ENCODE assay signal across 8 cellular contexts in the genomic region with DNA sequence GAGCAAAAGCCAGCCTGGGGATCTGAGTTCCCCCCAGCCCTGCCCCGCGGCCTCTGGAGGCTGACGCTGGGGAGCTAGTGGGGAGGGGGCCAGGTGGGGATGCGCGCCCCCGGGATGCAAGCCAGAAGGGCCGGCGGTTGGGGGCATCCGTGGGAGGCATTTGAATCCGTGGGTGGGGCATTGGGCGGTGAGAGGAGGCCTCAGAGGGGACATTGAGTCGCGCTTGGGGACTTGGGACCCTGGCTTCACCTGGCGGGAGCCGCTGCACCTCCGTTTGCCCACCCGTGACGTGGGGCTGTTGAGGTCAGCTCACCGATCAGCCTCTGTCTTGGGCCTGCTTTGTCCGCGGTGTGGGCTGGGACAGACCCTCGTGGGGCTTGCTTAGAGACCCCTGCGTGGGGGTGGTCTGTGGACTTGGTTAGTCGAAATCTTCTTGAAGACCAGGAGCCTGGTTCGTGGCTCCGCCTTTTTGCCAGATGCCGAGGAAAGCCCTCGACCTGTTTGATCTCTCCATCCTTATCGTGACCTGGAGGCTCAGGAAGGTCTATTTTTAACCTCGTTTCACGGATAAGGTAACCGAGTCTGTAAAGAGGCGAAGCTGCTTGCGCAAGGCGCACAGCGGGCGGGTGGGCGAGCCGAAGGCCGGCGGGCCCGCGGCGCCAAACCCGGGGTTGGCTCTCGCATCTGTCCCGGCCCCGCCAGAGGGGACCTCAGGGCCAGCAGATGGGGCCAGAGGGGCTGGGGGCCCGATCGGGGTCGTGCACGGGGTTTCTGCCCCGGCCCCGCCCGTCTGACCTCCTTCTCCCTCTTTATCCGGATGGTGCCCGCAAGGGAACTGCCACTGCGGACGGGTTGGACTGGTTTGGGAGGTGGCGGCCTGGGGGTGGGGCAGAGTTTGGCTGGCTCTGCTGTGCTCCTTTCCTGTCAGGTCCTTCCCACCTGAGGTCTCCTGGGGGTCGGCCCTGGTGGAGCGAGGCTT. TPM values are rescaled to one million over a fixed set of nuclear protein-coding genes. Genes with fewer than 3 reads are reported as not detected.
A peak's percentile ranks its signal among the peaks of the same experiment; 100 is the strongest.
DNase-seq lines count a peak whose midpoint lies in the region; ATAC-seq and TF ChIP-seq lines count a peak whose summit lies in the region.

No MANE protein-coding gene starts in this region.

- POLR2A ChIA-PET in naive thymus-derived CD4-positive, alpha-beta T cell (lab: Charles Lee), result interaction anchor here (3.7 kb wide), 1 partner anchor 9 kb away, joined by 43 read pairs; a partner anchor contains a TSS

- peaks cover 43 to 61% of the 10 kb centered on the region in 2 donors for H3K36me3 Mint-ChIP-seq in CD14-positive monocyte
- peaks cover 0 to 13% (median 3%) of the 10 kb centered on the region in 5 donors for H3K36me3 Mint-ChIP-seq in naive thymus-derived CD4-positive, alpha-beta T cell

- no peak for TF ChIP-seq POLR2A in gastroesophageal sphincter (IDR thresholded peaks at IDR 0.05)

- no peak for DNase-seq in CD14-positive monocyte (ENCODE audit: low spot score)
- no peak for DNase-seq in naive thymus-derived CD4-positive, alpha-beta T cell
- no peak for DNase-seq in SHP77 treated with DMSO at 0.1 percent for 48 hours (lab: John Stamatoyannopoulos, UW)
- DNase-seq in GM13976 (ENCODE audit: low spot score), result no peak

- H3K4me1 Mint-ChIP-seq in CD14-positive monocyte, result peaks cover 76% of the 10 kb centered on the region
- peaks cover 21 to 58% (median 49%) of the 10 kb centered on the region in 7 donors for H3K4me1 Mint-ChIP-seq in naive thymus-derived CD4-positive, alpha-beta T cell

- peaks cover 15 to 27% (median 17%) of the 10 kb centered on the region in 3 donors for H3K27me3 Mint-ChIP-seq in CD14-positive monocyte (ENCODE audit: low read depth in 3 of 3)
- H3K27me3 Mint-ChIP-seq in naive thymus-derived CD4-positive, alpha-beta T cell, result no peaks in the 10 kb centered on the region

- in situ Hi-C loops in GM13976 (cut with MboI; ENCODE audit: low sequenced_read_pairs, unreplicated experiment), result no loop called here

- no peak for TF ChIP-seq RAD21 in Ishikawa (IDR thresholded peaks at IDR 0.05; ENCODE audit: low read depth)

- CTCF ChIA-PET in naive thymus-derived CD4-positive, alpha-beta T cell (lab: Charles Lee), result interaction anchor here (0.7 kb wide), 1 partner anchor 8 kb away, joined by 3 read pairs; a partner anchor contains a TSS

- intact Hi-C loops in CD14-positive monocyte (cut with micrococcal nuclease), result loop anchor here in 1 of 2 donors (5.0 kb wide), 1 partner anchor 40 kb away; no protein-coding TSS in a partner anchor
- intact Hi-C loops in naive thymus-derived CD4-positive, alpha-beta T cell (cut with micrococcal nuclease), result loop anchor here in 1 of 2 donors (5.0 to 10.0 kb wide), 2 partner anchors 625 to 843 kb away; a partner anchor contains a TSS

- peaks cover 63% of the 10 kb centered on the region for H3K27me3 ChIP-seq in ectodermal cell (ENCODE audit: control insufficient read depth, insufficient read depth, low read length, poor library complexity, severe bottlenecking)
- no peaks in the 10 kb centered on the region for H3K27me3 ChIP-seq in naive thymus-derived CD4-positive, alpha-beta T cell (ENCODE audit: control insufficient read depth in 2 of 2, insufficient read depth in 2 of 2, low read length in 2 of 2)
- peaks cover 61% of the 10 kb centered on the region for H3K27me3 ChIP-seq in gastroesophageal sphincter

- H3K9me3 ChIP-seq in ectodermal cell (ENCODE audit: control insufficient read depth, low read length) (no peaks in the 10 kb centered on the region), gastroesophageal sphincter (peaks cover 0 to 9% (median 0%) of the 10 kb centered on the region in 3 donors)
- H3K9me3 ChIP-seq in naive thymus-derived CD4-positive, alpha-beta T cell (ENCODE audit: control insufficient read depth in 2 of 3, low read length in 3 of 3), result no peaks in the 10 kb centered on the region

- TF ChIP-seq EP300 in Ishikawa (IDR thresholded peaks at IDR 0.05; ENCODE audit: borderline replicate concordance), result no peak; the same call in 1 of the 2 replicates
- no peak for TF ChIP-seq EP300 in gastroesophageal sphincter (IDR thresholded peaks at IDR 0.05)

- no peak for TF ChIP-seq CTCF in CD14-positive monocyte (IDR thresholded peaks at IDR 0.05)
- TF ChIP-seq CTCF in gastroesophageal sphincter (IDR thresholded peaks at IDR 0.05), result no peak
- TF ChIP-seq CTCF in GM13976 (IDR thresholded peaks at IDR 0.05; ENCODE audit: borderline replicate concordance, control extremely low read depth, extremely low read depth, insufficient read depth, missing control alignments), result no peak

- peaks cover 22% of the 10 kb centered on the region for H3K4me1 ChIP-seq in ectodermal cell (ENCODE audit: control insufficient read depth, insufficient read depth, low read length)
- peaks cover 30 to 34% of the 10 kb centered on the region in 2 donors for H3K4me1 ChIP-seq in naive thymus-derived CD4-positive, alpha-beta T cell (ENCODE audit: control insufficient read depth in 2 of 2, insufficient read depth in 2 of 2, low read length in 2 of 2)
- H3K4me1 ChIP-seq in gastroesophageal sphincter, result peaks cover 0 to 35% (median 23%) of the 10 kb centered on the region in 3 donors

- H3K27ac Mint-ChIP-seq in CD14-positive monocyte, result peak overlapping the region in 3 of 7 donors; percentile 30 to 75 (median 30)
- peak overlapping the region in 2 of 9 donors; percentile 68 to 87 for H3K27ac Mint-ChIP-seq in naive thymus-derived CD4-positive, alpha-beta T cell

- H3K4me3 ChIP-seq in ectodermal cell (ENCODE audit: insufficient read depth, low read depth, low read length) (peak overlapping the region; percentile 50), gastroesophageal sphincter (peak overlapping the region in 1 of 2 donors; percentile 49)
- H3K4me3 ChIP-seq in naive thymus-derived CD4-positive, alpha-beta T cell (ENCODE audit: low read length), result peak overlapping the region; percentile 47

- H3K27ac ChIP-seq in ectodermal cell (ENCODE audit: insufficient read depth, low read depth, low read length, poor library complexity, severe bottlenecking) (no peak overlapping the region), gastroesophageal sphincter (no peak overlapping the region)
- H3K27ac ChIP-seq in naive thymus-derived CD4-positive, alpha-beta T cell (ENCODE audit: low read depth, low read length), result peak overlapping the region; percentile 62

- no peak for ATAC-seq in naive thymus-derived CD4-positive, alpha-beta T cell
- no peak for ATAC-seq in gastroesophageal sphincter
- ATAC-seq in GM19328 (IDR thresholded peaks at IDR 0.05; ENCODE audit: unreplicated experiment), result no peak

- WGBS in ectodermal cell, 2 experiments, result 3 to 4% methylated on average over 62 of the region's 62 CpGs
- WGBS in gastroesophageal sphincter (ENCODE audit: low coverage in 1 of 2), 2 donors, result 39% methylated on average over 12 of the region's 62 CpGs; no CpG with 5 or more reads in 1 of the 2 donors

- peaks cover 0 to 10% (median 2%) of the 10 kb centered on the region in 7 donors for H3K9me3 Mint-ChIP-seq in CD14-positive monocyte
- H3K9me3 Mint-ChIP-seq in naive thymus-derived CD4-positive, alpha-beta T cell, result peaks cover 0 to 2% (median 0%) of the 10 kb centered on the region in 11 donors

- H3K4me3 Mint-ChIP-seq in CD14-positive monocyte, result peak overlapping the region; percentile 64 to 86
- H3K4me3 Mint-ChIP-seq in naive thymus-derived CD4-positive, alpha-beta T cell, result peak overlapping the region; percentile 63 to 82 (median 78)

- H3K36me3 ChIP-seq in ectodermal cell (ENCODE audit: control insufficient read depth, insufficient read depth, low read length), result no peaks in the 10 kb centered on the region
- peaks cover 0 to 5% (median 0%) of the 10 kb centered on the region in 3 experiments for H3K36me3 ChIP-seq in naive thymus-derived CD4-positive, alpha-beta T cell (ENCODE audit: control insufficient read depth in 2 of 3, insufficient read depth in 3 of 3, low read length in 3 of 3)
- no peaks in the 10 kb centered on the region for H3K36me3 ChIP-seq in gastroesophageal sphincter

TF ChIP-seq in Ishikawa, 13 proteins besides CTCF, POLR2A, EP300 and RAD21:
- TF ChIP-seq ZBTB7A (IDR thresholded peaks at IDR 0.05; ENCODE audit: low read depth) (peak; percentile 36; the same call in 1 of the 2 replicates), CEBPB (IDR thresholded peaks at IDR 0.05) (peak; percentile 93), TCF12 (IDR thresholded peaks at IDR 0.05; ENCODE audit: low read depth) (peak; percentile 69; the same call in 1 of the 2 replicates), FOXM1 (IDR thresholded peaks at IDR 0.05; ENCODE audit: borderline replicate concordance, low read depth) (no peak), CREB1 (IDR thresholded peaks at IDR 0.05; ENCODE audit: low read depth) (no peak), YY1 (IDR thresholded peaks at IDR 0.05; ENCODE audit: low read depth) (peak; percentile 45; the same call in 1 of the 2 replicates)
- TF ChIP-seq, protein P1, sequence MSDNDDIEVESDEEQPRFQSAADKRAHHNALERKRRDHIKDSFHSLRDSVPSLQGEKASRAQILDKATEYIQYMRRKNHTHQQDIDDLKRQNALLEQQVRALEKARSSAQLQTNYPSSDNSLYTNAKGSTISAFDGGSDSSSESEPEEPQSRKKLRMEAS (IDR thresholded peaks at IDR 0.05), result peak; percentile 49; the same call in 1 of the 2 replicates

RNA-seq across cellular contexts. Expression of a gene that starts 8.3 kb away (rescaled TPM):
- 10 to 100 TPM; 13.8 to 27.8 TPM for polyA plus RNA-seq in CD14-positive monocyte
- 7.7 TPM for polyA plus RNA-seq in ectodermal cell (2013, experiment 1 of 4)
- polyA plus RNA-seq in ectodermal cell (2013, experiment 2 of 4), result 7.1 TPM
- 8.3 TPM for polyA plus RNA-seq in ectodermal cell (2013, experiment 3 of 4)
- polyA plus RNA-seq in ectodermal cell (2013, experiment 4 of 4), result 8.8 TPM
- 10 to 100 TPM; 10.9 to 47.4 (median 23.7) TPM for total RNA-seq in naive thymus-derived CD4-positive, alpha-beta T cell
- polyA plus RNA-seq in naive thymus-derived CD4-positive, alpha-beta T cell, result 10 to 100 TPM in 1 of 2 donors, 1 to 10 TPM in 1; 6.6 to 11.9 TPM
- 1 to 10 TPM; 1.4 to 3.2 (median 2.0) TPM for total RNA-seq in gastroesophageal sphincter
